In genomic region chr1:85602536-85602935, GRCh38 we compare ENCODE assay signal across 2 cellular contexts.
TF ChIP-seq lines count a peak whose summit lies in the region.

No MANE protein-coding gene starts in this region.

TF ChIP-seq in GM23338, 12 proteins besides CTCF, POLR2A, EP300 and RAD21:
- TF ChIP-seq ZNF331 (CRISPR knock-in tag; IDR thresholded peaks at IDR 0.05; ENCODE audit: low read depth) (no peak), JUNB (IDR thresholded peaks at IDR 0.05; ENCODE audit: unreplicated experiment) (no peak), POLR2AphosphoS5 (IDR thresholded peaks at IDR 0.05; ENCODE audit: low read depth) (no peak), EZH2phosphoT487 (IDR thresholded peaks at IDR 0.05; ENCODE audit: unreplicated experiment) (no peak), NANOG (IDR thresholded peaks at IDR 0.05; ENCODE audit: borderline replicate concordance) (no peak), REST (IDR thresholded peaks at IDR 0.05; ENCODE audit: unreplicated experiment) (no peak), CREB1 (CRISPR knock-in tag; IDR thresholded peaks at IDR 0.05; ENCODE audit: low read depth) (no peak), ZNF114 (CRISPR knock-in tag; IDR thresholded peaks at IDR 0.05) (no peak), EZH2 (IDR thresholded peaks at IDR 0.05; ENCODE audit: low read depth, unreplicated experiment) (no peak)
- TF ChIP-seq, protein P1, sequence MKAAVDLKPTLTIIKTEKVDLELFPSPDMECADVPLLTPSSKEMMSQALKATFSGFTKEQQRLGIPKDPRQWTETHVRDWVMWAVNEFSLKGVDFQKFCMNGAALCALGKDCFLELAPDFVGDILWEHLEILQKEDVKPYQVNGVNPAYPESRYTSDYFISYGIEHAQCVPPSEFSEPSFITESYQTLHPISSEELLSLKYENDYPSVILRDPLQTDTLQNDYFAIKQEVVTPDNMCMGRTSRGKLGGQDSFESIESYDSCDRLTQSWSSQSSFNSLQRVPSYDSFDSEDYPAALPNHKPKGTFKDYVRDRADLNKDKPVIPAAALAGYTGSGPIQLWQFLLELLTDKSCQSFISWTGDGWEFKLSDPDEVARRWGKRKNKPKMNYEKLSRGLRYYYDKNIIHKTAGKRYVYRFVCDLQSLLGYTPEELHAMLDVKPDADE (IDR thresholded peaks at IDR 0.05) = no peak

TF ChIP-seq in K562, 482 proteins besides CTCF, POLR2A, EP300 and RAD21:
- TF ChIP-seq RAD51 (IDR thresholded peaks at IDR 0.05; ENCODE audit: borderline replicate concordance, low read depth) (no peak), NELFE (IDR thresholded peaks at IDR 0.05; ENCODE audit: insufficient read depth, insufficient read length) (no peak), NCOA2 (IDR thresholded peaks at IDR 0.05; ENCODE audit: partially characterized antibody in 2 of 2) (no peak), ATF1 (CRISPR knock-in tag; IDR thresholded peaks at IDR 0.05) (no peak), ATF1 (tag; IDR thresholded peaks at IDR 0.05) (no peak), MGA (IDR thresholded peaks at IDR 0.05) (no peak), RBM22 (IDR thresholded peaks at IDR 0.05; ENCODE audit: low read depth, low read length, poor library complexity, severe bottlenecking) (no peak)
